ENCODE assay signal across 27 cellular contexts in genomic region chr3:171150945-171151344, GRCh38.
"Had no signal": no experiment of that assay in that cellular context is flagged by ENCODE, and none has a peak within 500 bp of the region (broad histone marks: within the 10 kb centered on the region; RNA-seq: fewer than 3 reads in every experiment).

No MANE protein-coding gene starts in this region.

- H3K9me3 ChIP-seq: ovary, psoas muscle, spleen, stomach, thoracic aorta, thyroid gland, tibial nerve, upper lobe of left lung, uterus had no signal

- H3K4me1 ChIP-seq: neural progenitor cell, parathyroid adenoma, psoas muscle, spleen, stomach, tibial nerve, upper lobe of left lung, uterus had no signal

- H3K4me2 ChIP-seq: neural progenitor cell, smooth muscle cell had no signal

- DNase-seq: naive thymus-derived CD4-positive, alpha-beta T cell; natural killer cell; occipital lobe; ovary; posterior cingulate gyrus; psoas muscle; right cardiac atrium; spleen; stimulated activated CD4-positive, alpha-beta T cell treated with anti-CD3 and anti-CD28 coated beads, Interleukin-15, amount 100 ng/mL, for 24 hours; stimulated activated CD4-positive, alpha-beta T cell treated with anti-CD3 and anti-CD28 coated beads, Interleukin-2, amount 100 ng/mL, for 24 hours; stimulated activated CD4-positive, alpha-beta T cell treated with anti-CD3 and anti-CD28 coated beads, Interleukin-2, amount 100 ng/mL, for 48 hours; stimulated activated CD4-positive, alpha-beta T cell treated with anti-CD3 and anti-CD28 coated beads, Interleukin-4, amount 100 ng/mL, for 24 hours; stimulated activated naive B cell treated with anti-CD40 and anti-IgM and Interleukin-4, amounts not matched to agents 10 μg/mL and 1 μg/mL and 100 μg/mL, for 72 hours; stimulated activated naive CD4-positive, alpha-beta T cell treated with Interleukin-2 at 50 U/mL for 16 hours; stomach; thyroid gland; trophoblast cell; upper lobe of left lung; uterus had no signal

- H3K27me3 ChIP-seq: neural progenitor cell, ovary, spleen, stomach, thyroid gland, tibial nerve, upper lobe of left lung, uterus had no signal

- H2AFZ ChIP-seq: neural progenitor cell, parathyroid adenoma had no signal

- H3K4me3 ChIP-seq: neural progenitor cell, ovary, psoas muscle, skin epidermis, smooth muscle cell, spleen, stomach, thoracic aorta, thyroid gland, tibial nerve, upper lobe of left lung, uterus had no signal

- ATAC-seq: naive thymus-derived CD4-positive, alpha-beta T cell; natural killer cell; psoas muscle; right cardiac atrium; sciatic nerve; stimulated activated effector memory CD8-positive, alpha-beta T cell treated with anti-CD3 and anti-CD28 coated beads, Interleukin-12 subunit alpha, Interleukin-12 subunit beta, amount 100 ng/mL, for 72 hours; stimulated activated naive B cell treated with anti-CD40 and anti-IgM and Interleukin-4, amounts not matched to agents 10 μg/mL and 1 μg/mL and 100 μg/mL, for 72 hours had no signal

- H3K79me2 ChIP-seq: parathyroid adenoma had no signal

- H3K36me3 ChIP-seq: neural progenitor cell, ovary, thoracic aorta, thyroid gland, tibial nerve, upper lobe of left lung, uterus had no signal

- H3K27ac ChIP-seq: neural progenitor cell, ovary, parathyroid adenoma, psoas muscle, skin epidermis, spleen, stomach, thoracic aorta, thyroid gland, tibial nerve, upper lobe of left lung, uterus had no signal

- H3K9ac ChIP-seq: neural progenitor cell, parathyroid adenoma had no signal
